ENCODE assay signal across 7 cellular contexts in genomic region chr11:39139581-39139980, GRCh38.
"Had no signal": no experiment of that assay in that cellular context is flagged by ENCODE, and none has a peak within 500 bp of the region (broad histone marks: within the 10 kb centered on the region; RNA-seq: fewer than 3 reads in every experiment).

No MANE protein-coding gene starts in this region.

- H3K27ac ChIP-seq: HL-60, KMS-11 had no signal

- ATAC-seq: HepG2, K562 had no signal

- H3K4me3 ChIP-seq: K562 had no signal

- H3K4me2 ChIP-seq: KMS-11 had no signal

- H3K9ac ChIP-seq: KMS-11 had no signal

- DNase-seq: IMR-90, KBM-7, KG1 had no signal
